ENCODE assay signal across 8 cellular contexts in the genomic region with DNA sequence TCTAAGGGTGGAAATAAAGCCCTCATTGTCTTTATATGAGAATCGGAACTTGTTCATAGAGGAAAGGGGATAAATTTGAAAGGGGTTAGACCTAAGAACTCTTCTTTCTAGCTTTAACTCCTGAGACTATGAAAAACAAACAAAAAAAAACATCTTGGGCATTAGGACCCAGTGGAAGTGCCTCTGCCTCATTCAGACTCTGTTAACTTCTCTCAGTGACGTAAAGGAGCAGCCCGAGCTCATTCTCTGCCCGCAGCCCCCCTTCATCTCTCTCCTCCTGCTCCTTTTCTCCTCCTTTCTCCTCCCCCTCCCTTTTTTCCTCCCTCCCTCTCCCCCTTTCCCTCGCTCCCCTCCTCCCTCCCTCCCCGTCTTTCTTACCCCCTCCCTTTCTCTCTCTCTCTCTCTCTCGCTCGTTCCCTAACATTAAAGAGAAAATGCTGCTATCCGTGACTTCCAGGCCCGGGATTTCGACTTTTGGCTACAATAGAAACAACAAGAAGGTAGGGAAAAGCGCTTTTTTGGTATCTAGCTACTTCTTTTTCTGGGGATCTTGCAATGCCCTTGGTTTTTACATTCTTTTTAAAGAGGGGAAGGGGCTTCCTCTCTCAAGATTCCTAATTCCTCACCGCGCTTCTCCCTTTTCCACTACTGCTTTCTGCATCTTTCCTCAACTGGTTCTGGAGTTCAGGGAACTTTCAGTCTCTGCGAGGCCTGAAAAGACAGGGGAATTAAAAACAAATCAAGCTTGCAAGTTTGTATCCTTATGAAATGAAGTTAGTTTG. TPM values are rescaled to one million over a fixed set of nuclear protein-coding genes. Genes with fewer than 3 reads are reported as not detected.
DNase-seq lines count a peak whose midpoint lies in the region; ATAC-seq, FAIRE-seq and TF ChIP-seq lines count a peak whose summit lies in the region.

A gene with protein sequence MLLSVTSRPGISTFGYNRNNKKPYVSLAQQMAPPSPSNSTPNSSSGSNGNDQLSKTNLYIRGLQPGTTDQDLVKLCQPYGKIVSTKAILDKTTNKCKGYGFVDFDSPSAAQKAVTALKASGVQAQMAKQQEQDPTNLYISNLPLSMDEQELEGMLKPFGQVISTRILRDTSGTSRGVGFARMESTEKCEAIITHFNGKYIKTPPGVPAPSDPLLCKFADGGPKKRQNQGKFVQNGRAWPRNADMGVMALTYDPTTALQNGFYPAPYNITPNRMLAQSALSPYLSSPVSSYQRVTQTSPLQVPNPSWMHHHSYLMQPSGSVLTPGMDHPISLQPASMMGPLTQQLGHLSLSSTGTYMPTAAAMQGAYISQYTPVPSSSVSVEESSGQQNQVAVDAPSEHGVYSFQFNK (plus strand): TSS at position 231 of the 782 bp plus-strand sequence. CDS start 204 bp downstream, at position 435.

- peak within 1 kb of the TSS; percentile 95 for H2AFZ ChIP-seq in H1 (ENCODE audit: low read length)

- H2BK20ac ChIP-seq in H1 (ENCODE audit: low read length): no peak within 1 kb of the TSS

- no peak within 1 kb of the TSS for H4K8ac ChIP-seq in H1 (ENCODE audit: extremely low read depth, insufficient read depth, low read length)

- POLR2A ChIA-PET in activated CD4-positive, alpha-beta memory T cell treated with anti-CD3 and anti-CD28 coated beads, Interleukin-2, amount 10 ng/mL, durations not matched to agents 7 days and 5 days (lab: Charles Lee): interaction anchor here (1.0 to 1.9 kb wide), 3 partner anchors 107 to 189 kb away, joined by 3 to 6 read pairs (median 4); no protein-coding TSS in a partner anchor
- POLR2A ChIA-PET in H1 (lab: Charles Lee; ENCODE audit: partially characterized antibody): interaction anchor here (0.7 to 1.7 kb wide), 12 partner anchors 9 to 207 kb away, joined by 3 to 7 read pairs (median 4); a partner anchor contains a TSS

- no peaks in the 10 kb centered on the region for H3K9me3 ChIP-seq in CD4-positive, CD25-positive, alpha-beta regulatory T cell (ENCODE audit: control insufficient read depth in 2 of 2, low read length in 2 of 2)
- H3K9me3 ChIP-seq in H1 (ENCODE audit: insufficient read depth in 2 of 2, low read depth in 1 of 2, low read length in 1 of 2): no peaks in the 10 kb centered on the region

- H3K4ac ChIP-seq in H1 (replicated peaks; ENCODE audit: insufficient read length, low read depth, low read length): no peak within 1 kb of the TSS

- peaks cover 0 to 11% of the 10 kb centered on the region in 2 experiments; a peak in 2 of 4 replicates for H3K79me2 ChIP-seq in H1 (ENCODE audit: control insufficient read depth in 1 of 2, insufficient read depth in 2 of 2, low read length in 2 of 2)

- peak within 1 kb of the TSS; percentile 5 to 74 (median 44); a peak in 4 of 7 replicates for H3K9ac ChIP-seq in H1 (replicated peaks in 1 of 4; ENCODE audit: extremely low read depth in 1 of 4, low read depth in 3 of 4, low read length in 3 of 4)

- no peaks in the 10 kb centered on the region for H3K36me3 Mint-ChIP-seq in CD4-positive, CD25-positive, alpha-beta regulatory T cell
- H3K36me3 Mint-ChIP-seq in activated CD4-positive, alpha-beta memory T cell treated with anti-CD3 and anti-CD28 coated beads, Interleukin-2, amount 10 ng/mL, durations not matched to agents 7 days and 5 days (ENCODE audit: low read depth): no peaks in the 10 kb centered on the region

- TF ChIP-seq EP300 in H1 (IDR thresholded peaks at IDR 0.05; ENCODE audit: borderline replicate concordance in 1 of 2, low read depth in 2 of 2, low read length in 2 of 2): no peak; a peak in 1 of 3 replicates

- peak within 1 kb of the TSS; percentile 42; the same call in 1 of the 2 replicates for H2AK5ac ChIP-seq in H1 (ENCODE audit: low read depth, low read length)

- H2BK12ac ChIP-seq in H1 (ENCODE audit: low read depth, low read length): peak within 1 kb of the TSS; percentile 44

- H3K4me3 Mint-ChIP-seq in CD4-positive, CD25-positive, alpha-beta regulatory T cell: peak within 1 kb of the TSS; percentile 39 to 91 (median 84)
- H3K4me3 Mint-ChIP-seq in activated CD4-positive, alpha-beta memory T cell treated with anti-CD3 and anti-CD28 coated beads, Interleukin-2, amount 10 ng/mL, durations not matched to agents 7 days and 5 days: peak within 1 kb of the TSS; percentile 56

- H3K36me3 ChIP-seq in CD4-positive, CD25-positive, alpha-beta regulatory T cell (ENCODE audit: control insufficient read depth, insufficient read depth, low read length): no peaks in the 10 kb centered on the region
- H3K36me3 ChIP-seq in H1 (ENCODE audit: control insufficient read depth in 2 of 4, insufficient read depth in 4 of 4, low read length in 3 of 4): no peaks in the 10 kb centered on the region

- H3K56ac ChIP-seq in H1 (replicated peaks; ENCODE audit: insufficient read length, low read depth, low read length): peak within 1 kb of the TSS; percentile 62

- H2BK15ac ChIP-seq in H1 (ENCODE audit: low read length): no peak within 1 kb of the TSS

- no peak within 1 kb of the TSS for H3K18ac ChIP-seq in H1 (ENCODE audit: extremely low read depth, low read length)

- intact Hi-C loops in lower leg skin (cut with DNase I; ENCODE audit: low total_unique reads): no loop called here

- peaks cover 17% of the 10 kb centered on the region for H3K4me1 ChIP-seq in CD4-positive, CD25-positive, alpha-beta regulatory T cell (ENCODE audit: control insufficient read depth, insufficient read depth, low read length, poor library complexity, severe bottlenecking)
- peaks cover under 1 to 2% (median 2%) of the 10 kb centered on the region in 4 experiments; a peak in 5 of 7 replicates for H3K4me1 ChIP-seq in H1 (replicated peaks in 1 of 4; ENCODE audit: control insufficient read depth in 3 of 4, insufficient read depth in 4 of 4, low read length in 3 of 4)

- peaks cover 0 to 2% (median 0%) of the 10 kb centered on the region in 7 donors for H3K9me3 Mint-ChIP-seq in CD4-positive, CD25-positive, alpha-beta regulatory T cell
- no peaks in the 10 kb centered on the region for H3K9me3 Mint-ChIP-seq in activated CD4-positive, alpha-beta memory T cell treated with anti-CD3 and anti-CD28 coated beads, Interleukin-2, amount 10 ng/mL, durations not matched to agents 7 days and 5 days

- H3K23me2 ChIP-seq in H1 (ENCODE audit: low read depth, low read length): peaks cover 5% of the 10 kb centered on the region; the same call in 1 of the 2 replicates

- peaks cover 0 to 28% (median 11%) of the 10 kb centered on the region in 4 donors for H3K4me1 Mint-ChIP-seq in CD4-positive, CD25-positive, alpha-beta regulatory T cell
- peaks cover 25% of the 10 kb centered on the region for H3K4me1 Mint-ChIP-seq in activated CD4-positive, alpha-beta memory T cell treated with anti-CD3 and anti-CD28 coated beads, Interleukin-2, amount 10 ng/mL, durations not matched to agents 7 days and 5 days

- TF ChIP-seq RAD21 in H1 (IDR thresholded peaks at IDR 0.05 in 1 of 2, conservative IDR thresholded peaks at IDR 0.05 in 1 of 2; ENCODE audit: low read depth in 2 of 2, low read length in 2 of 2): no peak

- no peak within 1 kb of the TSS for H3K23ac ChIP-seq in H1 (ENCODE audit: insufficient read length)

- 6% methylated on average over 13 of the region's 15 CpGs; no CpG with 5 or more reads in 1 of the 2 experiments for WGBS in H1 (ENCODE audit: extremely low coverage in 1 of 2, insufficient coverage in 1 of 2, insufficient read length in 1 of 2, insufficient replicate concordance in 2 of 2, low coverage in 1 of 2, low lambda C conversion rate in 2 of 2, missing lambda C conversion rate in 1 of 2), 2 experiments
- WGBS in lower leg skin, 2 donors: 0 to 1% methylated on average over 15 of the region's 15 CpGs

- CTCF ChIA-PET in activated CD4-positive, alpha-beta memory T cell treated with anti-CD3 and anti-CD28 coated beads, Interleukin-2, amount 10 ng/mL, durations not matched to agents 7 days and 5 days (lab: Charles Lee): interaction anchor here (0.5 to 2.8 kb wide), 12 partner anchors 9 to 254 kb away, joined by 3 to 11 read pairs (median 5); no protein-coding TSS in a partner anchor
- CTCF ChIA-PET in H1 (lab: Charles Lee; ENCODE audit: partially characterized antibody): interaction anchor here (0.5 to 16.9 kb wide), 20 partner anchors 8 to 713 kb away, joined by 3 to 279 read pairs (median 4); no protein-coding TSS in a partner anchor

- peak; percentile 16 to 53 (median 22) for DNase-seq in CD4-positive, CD25-positive, alpha-beta regulatory T cell
- DNase-seq in HCEC 1CT (peak; percentile 94), NCI-H510A (lab: John Stamatoyannopoulos, UW) (peak; percentile 45), H1 (ENCODE audit: low read depth in 1 of 2, low spot score in 2 of 2) (peak in 1 of 2 experiments; percentile 73), lower leg skin (ENCODE audit: low spot score in 2 of 2) (peak; percentile 84 to 94)
- peak; percentile 45 for DNase-seq in activated CD4-positive, alpha-beta memory T cell treated with anti-CD3 and anti-CD28 coated beads, Interleukin-2, amount 10 ng/mL, durations not matched to agents 7 days and 5 days
- DNase-seq in stimulated activated CD8-positive, alpha-beta memory T cell treated with anti-CD3 and anti-CD28 coated beads, Interleukin-12 subunit alpha, Interleukin-12 subunit beta, amount 100 ng/mL, for 4 hours (ENCODE audit: low read depth): peak; percentile 8

- H2BK5ac ChIP-seq in H1 (ENCODE audit: low read depth, low read length): peak within 1 kb of the TSS; percentile 38; the same call in 1 of the 2 replicates

- no peaks in the 10 kb centered on the region for H3K79me1 ChIP-seq in H1 (ENCODE audit: low read depth, low read length)

- H3K27ac ChIP-seq in CD4-positive, CD25-positive, alpha-beta regulatory T cell (ENCODE audit: insufficient read depth, low read length, poor library complexity, severe bottlenecking): no peak within 1 kb of the TSS
- H3K27ac ChIP-seq in H1 (ENCODE audit: low read depth, low read length): no peak within 1 kb of the TSS

- H3K4me3 ChIP-seq in CD4-positive, CD25-positive, alpha-beta regulatory T cell (ENCODE audit: low read depth, low read length): peak within 1 kb of the TSS; percentile 64
- H3K4me3 ChIP-seq in H1 (ENCODE audit: extremely low read depth in 1 of 4, insufficient read depth in 2 of 4, low read depth in 3 of 4, low read length in 4 of 4) (peak within 1 kb of the TSS; percentile 53 to 84 (median 65)), lower leg skin (ENCODE audit: low read depth, poor library complexity, severe bottlenecking) (peak within 1 kb of the TSS; percentile 35)

- H3K27me3 Mint-ChIP-seq in CD4-positive, CD25-positive, alpha-beta regulatory T cell: peaks cover 20% of the 10 kb centered on the region
- no peaks in the 10 kb centered on the region for H3K27me3 Mint-ChIP-seq in activated CD4-positive, alpha-beta memory T cell treated with anti-CD3 and anti-CD28 coated beads, Interleukin-2, amount 10 ng/mL, durations not matched to agents 7 days and 5 days

- H4K91ac ChIP-seq in H1 (replicated peaks; ENCODE audit: insufficient read length, low read length): no peak within 1 kb of the TSS

- peak within 1 kb of the TSS; percentile 54 to 92 (median 82) for H3K27ac Mint-ChIP-seq in CD4-positive, CD25-positive, alpha-beta regulatory T cell
- H3K27ac Mint-ChIP-seq in activated CD4-positive, alpha-beta memory T cell treated with anti-CD3 and anti-CD28 coated beads, Interleukin-2, amount 10 ng/mL, durations not matched to agents 7 days and 5 days: peak within 1 kb of the TSS; percentile 14

- peak; percentile 58 to 90 for ATAC-seq in CD4-positive, CD25-positive, alpha-beta regulatory T cell (ENCODE audit: low read depth in 2 of 2)
- no peak for ATAC-seq in GM19455 (IDR thresholded peaks at IDR 0.05; ENCODE audit: unreplicated experiment)

- no peak for TF ChIP-seq CTCF in H1 (IDR thresholded peaks at IDR 0.05; ENCODE audit: control extremely low read depth in 1 of 3, insufficient read depth in 1 of 3, low read depth in 1 of 3, low read length in 3 of 3)
- TF ChIP-seq CTCF in lower leg skin (IDR thresholded peaks at IDR 0.05): no peak

- H4K20me1 ChIP-seq in H1 (replicated peaks in 1 of 2; ENCODE audit: control insufficient read depth in 1 of 2, insufficient read depth in 2 of 2, low read length in 2 of 2): no peaks in the 10 kb centered on the region

- H2BK120ac ChIP-seq in H1 (replicated peaks; ENCODE audit: low read depth, low read length): no peak within 1 kb of the TSS

- H3K14ac ChIP-seq in H1 (ENCODE audit: insufficient read length): no peak within 1 kb of the TSS

- no peaks in the 10 kb centered on the region for H3K27me3 ChIP-seq in CD4-positive, CD25-positive, alpha-beta regulatory T cell (ENCODE audit: control insufficient read depth, insufficient read depth, low read length)
- H3K27me3 ChIP-seq in H1 (replicated peaks in 1 of 4; ENCODE audit: control insufficient read depth in 3 of 4, extremely low read depth in 1 of 4, insufficient read depth in 3 of 4, low read length in 3 of 4): no peaks in the 10 kb centered on the region

- no peak for TF ChIP-seq POLR2A in H1 (IDR thresholded peaks at IDR 0.05; ENCODE audit: control extremely low read depth in 1 of 2, low read depth in 2 of 2, low read length in 2 of 2)
- no peak for TF ChIP-seq POLR2A in lower leg skin (IDR thresholded peaks at IDR 0.05)

- no peak within 1 kb of the TSS for H4K5ac ChIP-seq in H1 (ENCODE audit: insufficient read length, low read depth, low read length)

- H3K4me2 ChIP-seq in H1 (ENCODE audit: insufficient read depth in 1 of 2, low read depth in 2 of 2, low read length in 2 of 2): peak within 1 kb of the TSS; percentile 78 to 92

- peak; percentile 96 for FAIRE-seq in H1 (lab: Jason Lieb, UNC)

RNA-seq across cellular contexts. Expression of the gene that starts here (rescaled TPM):
- 3.1 TPM for total RNA-seq in CD4-positive, CD25-positive, alpha-beta regulatory T cell
- polyA plus RNA-seq in CD4-positive, CD25-positive, alpha-beta regulatory T cell: under 1 TPM in 3 of 4 donors, not detected in 1; 0.14 to 0.41 (median 0.23) TPM
- 1 to 10 TPM; 3.8 to 4.3 TPM for total RNA-seq in activated CD4-positive, alpha-beta memory T cell treated with anti-CD3 and anti-CD28 coated beads, Interleukin-2, amount 10 ng/mL, durations not matched to agents 7 days and 5 days
- total RNA-seq in H1 (2021; fragmentation: NEBNext Ultra II Directional; extraction: Animal tissue kit (Norgen Biotek cat#: 25700)): 25.5 and 31.3 TPM in 2 replicates
- 9.6 TPM in 2 replicates for polyA plus RNA-seq in H1 (2011; rRNA removed)
- 8.6 TPM for polyA plus RNA-seq in H1 (2011; cell fraction: cytosol; rRNA removed)
- polyA plus RNA-seq in H1 (2011; cell fraction: nucleus; rRNA removed): 8.2 TPM
- 4.4 to 7.8 TPM (median 6.0 TPM) in 4 replicates for polyA plus RNA-seq in H1 (2012, experiment 1 of 2)
- polyA plus RNA-seq in H1 (2012, experiment 2 of 2): 3.1 TPM
- polyA plus RNA-seq in H1 (2013, experiment 1 of 2): 10.8 TPM
- 10.8 TPM for polyA plus RNA-seq in H1 (2013, experiment 2 of 2)
- polyA minus RNA-seq in H1 (2011; rRNA and poly(A)+ RNA removed): 43.2 and 77.9 TPM in 2 replicates
- polyA minus RNA-seq in H1 (2011; cell fraction: cytosol; rRNA and poly(A)+ RNA removed): 12.8 TPM
- 6.7 TPM for polyA minus RNA-seq in H1 (2011; cell fraction: nucleus; rRNA and poly(A)+ RNA removed)
- total RNA-seq in lower leg skin: 10 to 100 TPM; 12.7 to 14.9 (median 13.7) TPM
